ENCODE assay signal across 11 cellular contexts in genomic region chr3:16723994-16724393, GRCh38.
DNase-seq lines count a peak whose midpoint lies in the region; ATAC-seq and TF ChIP-seq lines count a peak whose summit lies in the region.
"Had no signal": no experiment of that assay in that cellular context is flagged by ENCODE, and none has a peak within 500 bp of the region (broad histone marks: within the 10 kb centered on the region; RNA-seq: fewer than 3 reads in every experiment).

No MANE protein-coding gene starts in this region.

- no peak for ATAC-seq in HG03354 (IDR thresholded peaks at IDR 0.05; ENCODE audit: poor library complexity, severe bottlenecking, unreplicated experiment)

- no peaks in the 10 kb centered on the region for H3K4me1 ChIP-seq in endodermal cell (ENCODE audit: control insufficient read depth, insufficient read depth, low read length)

- no peak overlapping the region for H3K9ac ChIP-seq in endodermal cell (ENCODE audit: extremely low read depth, low read length, poor library complexity, severe bottlenecking)

- H3K27ac Mint-ChIP-seq in endodermal cell, result no peak overlapping the region

- no peaks in the 10 kb centered on the region for H3K36me3 Mint-ChIP-seq in endodermal cell (ENCODE audit: low read depth)

- peaks cover 9% of the 10 kb centered on the region for H3K4me1 Mint-ChIP-seq in endodermal cell

- no peaks in the 10 kb centered on the region for H3K36me3 ChIP-seq in endodermal cell (ENCODE audit: control insufficient read depth, insufficient read depth, low read length)

- H3K27me3 ChIP-seq in endodermal cell (ENCODE audit: control insufficient read depth, insufficient read depth, low read length, poor library complexity, severe bottlenecking), result no peaks in the 10 kb centered on the region

- DNase-seq in DMS 273 (lab: John Stamatoyannopoulos, UW; ENCODE audit: unreplicated experiment) (peak; percentile 29), DMS 273 treated with DMSO at 0.1 percent for 48 hours (lab: John Stamatoyannopoulos, UW) (no peak), NCI-H69 (lab: John Stamatoyannopoulos, UW) (peak; percentile 34), endodermal cell (peak; percentile 75), pons (ENCODE audit: low spot score) (peak; percentile 6), NCI-H446 (lab: John Stamatoyannopoulos, UW) (no peak), germinal center (ENCODE audit: low spot score) (no peak)
- DNase-seq: 8988T; activated CD4-positive, alpha-beta T cell treated with anti-CD3 and anti-CD28 coated beads, Interleukin-2, amount 50 U/mL, for 1 hour; central memory CD4-positive, alpha-beta T cell had no signal

- no peak overlapping the region for H3K27ac ChIP-seq in endodermal cell (ENCODE audit: low read depth, low read length)

- 75% methylated on average over 2 of the region's 2 CpGs; no CpG with 5 or more reads in 1 of the 2 experiments for WGBS in endodermal cell (ENCODE audit: insufficient coverage in 1 of 2, insufficient read length in 1 of 2), 2 experiments

- H3K9me3 Mint-ChIP-seq in endodermal cell, result peaks cover 18% of the 10 kb centered on the region

- peaks cover 14% of the 10 kb centered on the region for H3K9me3 ChIP-seq in endodermal cell (ENCODE audit: control insufficient read depth, low read length)

- no peak overlapping the region for H3K4me3 ChIP-seq in endodermal cell (ENCODE audit: low read length)

- no peak overlapping the region for H3K4me3 Mint-ChIP-seq in endodermal cell

- peak; percentile 73 for TF ChIP-seq CTCF in endodermal cell (conservative IDR thresholded peaks at IDR 0.05)

- no peaks in the 10 kb centered on the region for H3K27me3 Mint-ChIP-seq in endodermal cell (ENCODE audit: insufficient read depth)

Comparison
In these comparisons a context has a peak if more than half of its experiments do, and no peak if none do; other contexts are left out.
1. DNase-seq: peak in DMS 273 (single experiment), NCI-H69 (single experiment), endodermal cell (single experiment) and pons (single experiment); none in DMS 273 treated with DMSO at 0.1 percent for 48 hours (single experiment), NCI-H446 (0 of 2) and germinal center (single experiment).